Comparison of ENCODE assay signal across 1 cellular context in genomic region chr10:269440-270074, GRCh38.
TF ChIP-seq lines count a peak whose summit lies in the region.

No MANE protein-coding gene starts in this region.

TF ChIP-seq in GM23338, 12 proteins besides CTCF, POLR2A, EP300 and RAD21 (continued from another document):
- TF ChIP-seq ZNF462 (CRISPR knock-in tag; IDR thresholded peaks at IDR 0.05): no peak
- TF ChIP-seq CREB1 (CRISPR knock-in tag; IDR thresholded peaks at IDR 0.05; ENCODE audit: low read depth): no peak
- TF ChIP-seq NANOG (IDR thresholded peaks at IDR 0.05; ENCODE audit: borderline replicate concordance): no peak
- no peak for TF ChIP-seq STAT1 (IDR thresholded peaks at IDR 0.05; ENCODE audit: unreplicated experiment)
- no peak for TF ChIP-seq EZH2phosphoT487 (IDR thresholded peaks at IDR 0.05; ENCODE audit: unreplicated experiment)
- TF ChIP-seq REST (IDR thresholded peaks at IDR 0.05; ENCODE audit: unreplicated experiment): no peak
- TF ChIP-seq EZH2 (IDR thresholded peaks at IDR 0.05; ENCODE audit: low read depth, unreplicated experiment): no peak
